ENCODE assay signal across 12 cellular contexts in the genomic region with DNA sequence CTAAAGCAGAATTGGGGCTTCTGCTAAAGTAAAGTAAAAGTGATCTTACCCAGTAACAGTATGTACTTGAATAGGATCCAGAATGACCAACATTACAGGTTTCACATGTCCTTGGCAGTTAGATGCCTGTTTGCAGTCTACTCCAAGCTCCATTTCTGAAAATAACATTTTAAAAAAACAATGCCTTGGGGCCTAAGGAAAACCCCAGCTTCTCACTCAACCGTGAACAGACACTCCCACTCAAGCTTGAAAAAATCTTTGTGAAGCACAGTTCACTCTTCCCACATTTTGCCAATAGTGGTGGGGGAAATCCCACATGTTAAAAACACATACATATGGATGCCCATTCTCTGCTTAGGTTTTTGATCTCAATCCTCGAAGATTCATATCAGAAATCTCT.
DNase-seq lines count a peak whose midpoint lies in the region; ATAC-seq, FAIRE-seq and TF ChIP-seq lines count a peak whose summit lies in the region.
"Had no signal": no experiment of that assay in that cellular context is flagged by ENCODE, and none has a peak within 500 bp of the region (broad histone marks: within the 10 kb centered on the region; RNA-seq: fewer than 3 reads in every experiment).

No MANE protein-coding gene starts in this region.

- H3K27ac ChIP-seq in PC-3 (ENCODE audit: low read length), result peak overlapping the region; percentile 40
- peak overlapping the region in 3 of 4 donors; percentile 34 to 64 (median 58) for H3K27ac ChIP-seq in gastrocnemius medialis
- no peak overlapping the region for H3K27ac ChIP-seq in CD4-positive, alpha-beta T cell (ENCODE audit: low read depth, low read length)

- H3K4me3 ChIP-seq in PC-3 (ENCODE audit: low read length) (no peak overlapping the region), gastrocnemius medialis (no peak overlapping the region)
- H3K4me3 ChIP-seq: MG63 had no signal

- H4K20me1 ChIP-seq in PC-3 (ENCODE audit: low read length), result no peaks in the 10 kb centered on the region

- H3K36me3 Mint-ChIP-seq in CD4-positive, alpha-beta T cell (ENCODE audit: low read depth), result no peaks in the 10 kb centered on the region
- H3K36me3 Mint-ChIP-seq: activated naive CD4-positive, alpha-beta T cell treated with anti-CD3 and anti-CD28 coated beads, Interleukin-2, amount 10 ng/mL, durations not matched to agents 7 days and 5 days; naive B cell had no signal

- H3K9me3 Mint-ChIP-seq in CD4-positive, alpha-beta T cell, result no peaks in the 10 kb centered on the region
- H3K9me3 Mint-ChIP-seq: activated naive CD4-positive, alpha-beta T cell treated with anti-CD3 and anti-CD28 coated beads, Interleukin-2, amount 10 ng/mL, durations not matched to agents 7 days and 5 days; naive B cell had no signal

- ATAC-seq in GM21360 (IDR thresholded peaks at IDR 0.05; ENCODE audit: unreplicated experiment) (peak; percentile 58), PC-3 (peak; percentile 60), gastrocnemius medialis (peak; percentile 76 to 93), GM21786 (IDR thresholded peaks at IDR 0.05; ENCODE audit: unreplicated experiment) (no peak), HG02759 (IDR thresholded peaks at IDR 0.05; ENCODE audit: unreplicated experiment) (no peak)
- no peak for ATAC-seq in CD4-positive, alpha-beta T cell (ENCODE audit: poor library complexity)

- no peak overlapping the region for H3K27ac Mint-ChIP-seq in CD4-positive, alpha-beta T cell
- H3K27ac Mint-ChIP-seq: activated naive CD4-positive, alpha-beta T cell treated with anti-CD3 and anti-CD28 coated beads, Interleukin-2, amount 10 ng/mL, durations not matched to agents 7 days and 5 days had no signal

- H3K4me1 ChIP-seq in PC-3 (ENCODE audit: insufficient read depth, low read length) (peaks cover 39% of the 10 kb centered on the region), gastrocnemius medialis (peaks cover 12 to 15% of the 10 kb centered on the region in 2 donors)

- H3K9me2 ChIP-seq in PC-3 (replicated peaks; ENCODE audit: low read length), result no peaks in the 10 kb centered on the region

- CTCF ChIA-PET in PC-3 (lab: Charles Lee), result interaction anchor here (0.6 to 0.8 kb wide), 2 partner anchors 20 to 211 kb away, joined by 3 to 6 read pairs; no protein-coding TSS in a partner anchor
- CTCF ChIA-PET in CD4-positive, alpha-beta T cell (lab: Charles Lee), result no interaction called here

- in situ Hi-C loops in gastrocnemius medialis (cut with MboI; ENCODE audit: low sequenced_read_pairs in 4 of 4), result loop anchor here in 2 of 4 donors (25.0 kb wide), 1 partner anchor 142 kb away; no protein-coding TSS in a partner anchor

- BruUV-seq in PC-3 (replicated peaks; lab: Mats Ljungman, UMichigan), result no TSS peak

- no peak for FAIRE-seq in urothelium cell line (lab: Jason Lieb, UNC)

- H3K9ac ChIP-seq in PC-3 (ENCODE audit: low read length), result no peak overlapping the region; the same call in 1 of the 2 replicates

- H3K9me3 ChIP-seq in PC-3 (ENCODE audit: low read length) (no peaks in the 10 kb centered on the region), gastrocnemius medialis (no peaks in the 10 kb centered on the region)
- H3K9me3 ChIP-seq in CD4-positive, alpha-beta T cell (ENCODE audit: control insufficient read depth, low read length), result no peaks in the 10 kb centered on the region
- H3K9me3 ChIP-seq: MG63 had no signal

- POLR2A ChIA-PET in PC-3 (lab: Charles Lee; ENCODE audit: unreplicated experiment), result no interaction called here
- POLR2A ChIA-PET in CD4-positive, alpha-beta T cell (lab: Charles Lee), result no interaction called here

- no peak overlapping the region for H3K4me3 Mint-ChIP-seq in CD4-positive, alpha-beta T cell
- H3K4me3 Mint-ChIP-seq: activated naive CD4-positive, alpha-beta T cell treated with anti-CD3 and anti-CD28 coated beads, Interleukin-2, amount 10 ng/mL, durations not matched to agents 7 days and 5 days; naive B cell had no signal

- no peaks in the 10 kb centered on the region for H3K4me1 Mint-ChIP-seq in CD4-positive, alpha-beta T cell (ENCODE audit: low read depth)
- H3K4me1 Mint-ChIP-seq: activated naive CD4-positive, alpha-beta T cell treated with anti-CD3 and anti-CD28 coated beads, Interleukin-2, amount 10 ng/mL, durations not matched to agents 7 days and 5 days had no signal

- H3K36me3 ChIP-seq in PC-3 (ENCODE audit: low read depth, low read length), result no peaks in the 10 kb centered on the region
- no peaks in the 10 kb centered on the region for H3K36me3 ChIP-seq in gastrocnemius medialis
- H3K36me3 ChIP-seq: MG63 had no signal

- no peaks in the 10 kb centered on the region for H3K79me2 ChIP-seq in PC-3 (ENCODE audit: low read length)

- H3K27me3 Mint-ChIP-seq in CD4-positive, alpha-beta T cell, result no peaks in the 10 kb centered on the region
- H3K27me3 Mint-ChIP-seq: activated naive CD4-positive, alpha-beta T cell treated with anti-CD3 and anti-CD28 coated beads, Interleukin-2, amount 10 ng/mL, durations not matched to agents 7 days and 5 days had no signal

- H3F3A ChIP-seq in PC-3 (ENCODE audit: low read length, unreplicated experiment), result no peaks in the 10 kb centered on the region

- intact Hi-C loops in PC-3 (cut with micrococcal nuclease), result loop anchor here (5.0 kb wide), 1 partner anchor 137 kb away; no protein-coding TSS in a partner anchor
- intact Hi-C loops in gastrocnemius medialis (cut with DNase I; ENCODE audit: low total_unique reads), result no loop called here
- intact Hi-C loops in CD4-positive, alpha-beta T cell (cut with DNase I, micrococcal nuclease), result no loop called here

- H2AFZ ChIP-seq in PC-3 (ENCODE audit: low read length), result no peak overlapping the region

- H3K27me3 ChIP-seq in PC-3 (ENCODE audit: low read length) (no peaks in the 10 kb centered on the region), gastrocnemius medialis (no peaks in the 10 kb centered on the region)
- no peaks in the 10 kb centered on the region for H3K27me3 ChIP-seq in CD4-positive, alpha-beta T cell (ENCODE audit: control insufficient read depth, insufficient read depth, low read length)
- H3K27me3 ChIP-seq: MG63 had no signal

- TF ChIP-seq POLR2A in gastrocnemius medialis (IDR thresholded peaks at IDR 0.05), result no peak

- DNase-seq in PC-3 (peak; percentile 81), fibroblast of peridontal ligament (ENCODE audit: extremely low read depth) (peak; percentile 83), gastrocnemius medialis (no peak), urothelium cell line (ENCODE audit: low spot score) (no peak)
- no peak for DNase-seq in CD4-positive, alpha-beta T cell
- DNase-seq: activated naive CD4-positive, alpha-beta T cell treated with anti-CD3 and anti-CD28 coated beads, Interleukin-2, amount 10 ng/mL, durations not matched to agents 7 days and 5 days; MG63; naive B cell; NCI-H510A had no signal

- TF ChIP-seq CTCF in PC-3 (conservative IDR thresholded peaks at IDR 0.05; ENCODE audit: low read depth, low read length), result no peak
- no peak for TF ChIP-seq CTCF in gastrocnemius medialis (IDR thresholded peaks at IDR 0.05 in 4 of 5, conservative IDR thresholded peaks at IDR 0.05 in 1 of 5)
- TF ChIP-seq CTCF in CD4-positive, alpha-beta T cell (IDR thresholded peaks at IDR 0.05), result no peak

- peak overlapping the region; percentile 30 for H3K4me2 ChIP-seq in PC-3 (ENCODE audit: low read length)

Comparison
In these comparisons a context has a peak if more than half of its experiments do, and no peak if none do; other contexts are left out.
1. ATAC-seq: peak in GM21360 (single experiment), PC-3 (single experiment) and gastrocnemius medialis (2 of 2); none in CD4-positive, alpha-beta T cell (single experiment), GM21786 (single experiment) and HG02759 (single experiment).
2. DNase-seq: peak in PC-3 (single experiment) and fibroblast of peridontal ligament (single experiment); none in gastrocnemius medialis (0 of 2), CD4-positive, alpha-beta T cell (0 of 10) and urothelium cell line (single experiment).